Comparison of ENCODE assay signal across 11 cellular contexts in the genomic region with DNA sequence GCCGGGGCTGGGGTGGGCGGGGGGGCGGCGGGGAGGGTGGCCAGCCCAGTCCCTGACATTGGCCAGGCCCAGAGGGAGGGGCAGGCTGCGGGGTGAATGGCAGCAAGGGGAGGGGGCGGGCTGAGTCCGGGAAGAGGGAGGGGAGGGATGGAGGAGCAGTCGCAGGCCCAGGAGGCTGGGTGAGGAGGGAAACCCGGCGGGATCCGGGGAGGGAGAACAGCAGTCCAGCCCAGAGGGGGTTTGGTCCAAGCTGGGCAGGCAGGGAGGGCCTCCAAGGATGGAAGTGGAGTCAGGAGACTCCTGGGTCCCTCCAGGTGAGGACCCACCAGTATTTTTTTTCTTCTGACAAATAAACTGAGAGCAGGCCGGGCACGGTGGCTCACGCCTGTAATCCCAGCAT. TPM values are rescaled to one million over a fixed set of nuclear protein-coding genes. Genes with fewer than 3 reads are reported as not detected.
DNase-seq lines count a peak whose midpoint lies in the region; ATAC-seq and TF ChIP-seq lines count a peak whose summit lies in the region.
"Had no signal": no experiment of that assay in that cellular context is flagged by ENCODE, and none has a peak within 500 bp of the region (broad histone marks: within the 10 kb centered on the region; RNA-seq: fewer than 3 reads in every experiment).

No MANE protein-coding gene starts in this region.

- TF ChIP-seq CTCF in hepatocyte (IDR thresholded peaks at IDR 0.05; ENCODE audit: poor library complexity) (no peak), thoracic aorta (IDR thresholded peaks at IDR 0.05) (no peak)

- no peaks in the 10 kb centered on the region for H3K9me2 ChIP-seq in hepatocyte (replicated peaks; ENCODE audit: insufficient read depth)

- no peak overlapping the region for H3K4me3 ChIP-seq in hepatocyte
- H3K4me3 ChIP-seq in thoracic aorta = peak overlapping the region; percentile 53

- H3K4me1 ChIP-seq in hepatocyte (ENCODE audit: insufficient read depth) (peaks cover 8% of the 10 kb centered on the region), thoracic aorta (ENCODE audit: control insufficient read depth in 1 of 2, low read depth in 2 of 2) (peaks cover 0 to 5% of the 10 kb centered on the region in 2 donors)
- H3K4me1 ChIP-seq: parathyroid adenoma had no signal

- 46% methylated on average over 4 of the region's 14 CpGs for WGBS in hepatocyte (ENCODE audit: low lambda C conversion rate, missing lambda C conversion rate)

- no peak for ATAC-seq in thoracic aorta (ENCODE audit: insufficient number of reproducible peaks, low FRiP score, low read depth)
- no peak for ATAC-seq in HG03469 (IDR thresholded peaks at IDR 0.05; ENCODE audit: unreplicated experiment)
- ATAC-seq in GM18498 (IDR thresholded peaks at IDR 0.05; ENCODE audit: unreplicated experiment) = no peak

- no peaks in the 10 kb centered on the region for H3K79me2 ChIP-seq in hepatocyte
- H3K79me2 ChIP-seq: parathyroid adenoma had no signal

- no peaks in the 10 kb centered on the region for H3K9me3 ChIP-seq in hepatocyte (ENCODE audit: low read depth)
- H3K9me3 ChIP-seq in thoracic aorta = no peaks in the 10 kb centered on the region

- no peaks in the 10 kb centered on the region for H4K20me1 ChIP-seq in hepatocyte (ENCODE audit: insufficient read depth, poor library complexity, severe bottlenecking)

- peak overlapping the region; percentile 93 for H3K4me2 ChIP-seq in hepatocyte

- DNase-seq in NCI-H524 (lab: John Stamatoyannopoulos, UW) = peak; percentile 60 to 62
- no peak for DNase-seq in NCI-H524 treated with DMSO at 0.1 percent for 48 hours (lab: John Stamatoyannopoulos, UW)
- DNase-seq in NCI-H748 treated with DMSO at 0.1 percent for 48 hours (lab: John Stamatoyannopoulos, UW) = peak; percentile 62
- DNase-seq in hepatocyte (ENCODE audit: low spot score) = peak; percentile 36
- DNase-seq in thoracic aorta (ENCODE audit: low spot score) = no peak
- no peak for DNase-seq in NCI-H2107 treated with DMSO at 0.1 percent for 48 hours (lab: John Stamatoyannopoulos, UW; ENCODE audit: unreplicated experiment)
- DNase-seq: OCI-M1 had no signal

- H2AFZ ChIP-seq in hepatocyte = peak overlapping the region; percentile 26

- H3K36me3 ChIP-seq in hepatocyte (replicated peaks; ENCODE audit: insufficient read depth, low read depth) (no peaks in the 10 kb centered on the region), thoracic aorta (no peaks in the 10 kb centered on the region)

- H3K27me3 ChIP-seq in hepatocyte = peaks cover 42% of the 10 kb centered on the region
- no peaks in the 10 kb centered on the region for H3K27me3 ChIP-seq in thoracic aorta (replicated peaks; ENCODE audit: insufficient read depth)

- no peak overlapping the region for H3K27ac ChIP-seq in hepatocyte
- H3K27ac ChIP-seq in thoracic aorta = no peak overlapping the region
- H3K27ac ChIP-seq: parathyroid adenoma had no signal

RNA-seq across cellular contexts. Expression of a gene that starts 14.4 kb away (rescaled TPM):
- total RNA-seq in hepatocyte (0.44 and 0.73 TPM in 2 replicates), thoracic aorta (under 1 TPM; 0.14 to 0.35 TPM)
- polyA plus RNA-seq in hepatocyte = 0.25 TPM in 1 of 2 replicates, not detected in the other
- total RNA-seq: glomerular endothelial cell had no signal

RNA-seq across cellular contexts. Expression of a gene that starts 40.4 kb away (rescaled TPM):
- total RNA-seq in hepatocyte (60.4 and 76.4 TPM in 2 replicates), thoracic aorta (100 to 1,000 TPM in 1 of 2 donors, 10 to 100 TPM in 1; 35.3 to 101 TPM)
- polyA plus RNA-seq in hepatocyte = 97.3 and 109 TPM in 2 replicates

RNA-seq across cellular contexts. Expression of a gene that starts 52.9 kb away (rescaled TPM):
- total RNA-seq in hepatocyte = 21.4 and 23.1 TPM in 2 replicates
- polyA plus RNA-seq in hepatocyte = 25.9 and 26.1 TPM in 2 replicates
- total RNA-seq in thoracic aorta = 10 to 100 TPM; 37.2 to 45.4 TPM

RNA-seq across cellular contexts. Expression of a gene that starts 52.9 kb away (rescaled TPM):
- total RNA-seq in hepatocyte (327 and 351 TPM in 2 replicates), thoracic aorta (100 to 1,000 TPM; 105 to 123 TPM)
- 525 and 530 TPM in 2 replicates for polyA plus RNA-seq in hepatocyte

Comparison
In these comparisons a context has a peak if more than half of its experiments do, and no peak if none do; other contexts are left out.
1. DNase-seq: peak in NCI-H524 (2 of 2), NCI-H748 treated with DMSO at 0.1 percent for 48 hours (single experiment) and hepatocyte (single experiment); none in NCI-H524 treated with DMSO at 0.1 percent for 48 hours (single experiment), thoracic aorta (single experiment) and NCI-H2107 treated with DMSO at 0.1 percent for 48 hours (single experiment).